In genomic region chr10:77548157-77548556, GRCh38 we compare ENCODE assay signal across 13 cellular contexts.
"Had no signal": no experiment of that assay in that cellular context is flagged by ENCODE, and none has a peak within 500 bp of the region (broad histone marks: within the 10 kb centered on the region; RNA-seq: fewer than 3 reads in every experiment).

No MANE protein-coding gene starts in this region.

- H3K27me3 Mint-ChIP-seq: activated naive CD8-positive, alpha-beta T cell had no signal

- H2AFZ ChIP-seq: parathyroid adenoma had no signal

- H3K4me1 Mint-ChIP-seq: activated CD8-positive, alpha-beta memory T cell treated with anti-CD3 and anti-CD28 coated beads, Interleukin-2, amount 10 ng/mL, durations not matched to agents 7 days and 5 days; naive thymus-derived CD4-positive, alpha-beta T cell had no signal

- H3K36me3 ChIP-seq: thyroid gland had no signal

- H3K27me3 ChIP-seq: dorsolateral prefrontal cortex, thyroid gland had no signal

- H3K27ac ChIP-seq: parathyroid adenoma, skin epidermis, thyroid gland had no signal

- DNase-seq: activated CD8-positive, alpha-beta memory T cell treated with anti-CD3 and anti-CD28 coated beads, Interleukin-2, amount 10 ng/mL, durations not matched to agents 7 days and 5 days; activated effector memory CD4-positive, alpha-beta T cell treated with anti-CD3 and anti-CD28 coated beads, Interleukin-2, amount 50 U/mL, for 16 hours; activated T-cell treated with anti-CD3 and anti-CD28 coated beads, Interleukin-2, amount 50 U/mL, for 24 hours; amygdala; left ventricle myocardium superior; naive thymus-derived CD4-positive, alpha-beta T cell; thyroid gland had no signal

- H3K4me1 ChIP-seq: parathyroid adenoma, thyroid gland had no signal

- H3K27ac Mint-ChIP-seq: activated CD8-positive, alpha-beta memory T cell treated with anti-CD3 and anti-CD28 coated beads, Interleukin-2, amount 10 ng/mL, durations not matched to agents 7 days and 5 days; activated naive CD8-positive, alpha-beta T cell; activated T-cell treated with anti-CD3 and anti-CD28 coated beads, Interleukin-2, amount 50 U/mL, for 24 hours; brain; naive thymus-derived CD4-positive, alpha-beta T cell; T-helper 2 cell treated with Interferon-gamma antibody and Interleukin-4, amounts not matched to agents 5 μg/mL and 100 μg/mL, for 36 hours had no signal

- H3K4me3 Mint-ChIP-seq: activated CD8-positive, alpha-beta memory T cell treated with anti-CD3 and anti-CD28 coated beads, Interleukin-2, amount 10 ng/mL, durations not matched to agents 7 days and 5 days; activated naive CD8-positive, alpha-beta T cell; activated T-cell treated with anti-CD3 and anti-CD28 coated beads, Interleukin-2, amount 50 U/mL, for 24 hours; brain; naive thymus-derived CD4-positive, alpha-beta T cell; T-helper 2 cell treated with Interferon-gamma antibody and Interleukin-4, amounts not matched to agents 5 μg/mL and 100 μg/mL, for 36 hours had no signal

- H3K4me3 ChIP-seq: dorsolateral prefrontal cortex, skin epidermis, thyroid gland had no signal

- H3K9ac ChIP-seq: parathyroid adenoma had no signal

- H3K9me3 Mint-ChIP-seq: T-helper 2 cell treated with Interferon-gamma antibody and Interleukin-4, amounts not matched to agents 5 μg/mL and 100 μg/mL, for 36 hours had no signal

- H3K9me3 ChIP-seq: thyroid gland had no signal

- ATAC-seq: activated CD8-positive, alpha-beta memory T cell treated with anti-CD3 and anti-CD28 coated beads, Interleukin-2, amount 10 ng/mL, durations not matched to agents 7 days and 5 days; left ventricle myocardium superior; naive thymus-derived CD4-positive, alpha-beta T cell had no signal

- H3K79me2 ChIP-seq: parathyroid adenoma had no signal

- H3K36me3 Mint-ChIP-seq: activated CD8-positive, alpha-beta memory T cell treated with anti-CD3 and anti-CD28 coated beads, Interleukin-2, amount 10 ng/mL, durations not matched to agents 7 days and 5 days; activated naive CD8-positive, alpha-beta T cell; naive thymus-derived CD4-positive, alpha-beta T cell had no signal
